20 cellular contexts compared by ENCODE assay signal in genomic region chr4:182465114-182465513, GRCh38.
"Had no signal": no experiment of that assay in that cellular context is flagged by ENCODE, and none has a peak within 500 bp of the region (broad histone marks: within the 10 kb centered on the region; RNA-seq: fewer than 3 reads in every experiment).

No MANE protein-coding gene starts in this region.

- H3K27me3 ChIP-seq: colonic mucosa, esophagus muscularis mucosa, foreskin keratinocyte, gastroesophageal sphincter, heart left ventricle, left lung had no signal

- H3K9me3 ChIP-seq: colonic mucosa, esophagus muscularis mucosa, gastroesophageal sphincter, heart left ventricle, left lung, lower lobe of right lung, mucosa of descending colon had no signal

- H3K4me1 ChIP-seq: colonic mucosa, esophagus muscularis mucosa, foreskin keratinocyte, gastroesophageal sphincter, heart left ventricle, left lung, lower lobe of right lung had no signal

- DNase-seq: colonic mucosa; cortex of kidney; effector CD8-positive, alpha-beta T cell; effector memory CD8-positive, alpha-beta T cell; foreskin keratinocyte; heart left ventricle; hippocampal formation; left cardiac atrium; left lung; left ventricle myocardium superior; lower lobe of right lung; mesenchymal stem cell; mucosa of descending colon; naive B cell; naive thymus-derived CD8-positive, alpha-beta T cell had no signal

- FAIRE-seq: endothelial cell of umbilical vein, islet of Langerhans, keratinocyte had no signal

- H3K36me3 ChIP-seq: colonic mucosa, esophagus muscularis mucosa, gastroesophageal sphincter, heart left ventricle, left lung, lower lobe of right lung had no signal

- H3K27ac ChIP-seq: colonic mucosa, esophagus muscularis mucosa, foreskin keratinocyte, gastroesophageal sphincter, heart left ventricle, left lung, lower lobe of right lung had no signal

- ATAC-seq: effector memory CD8-positive, alpha-beta T cell; foreskin keratinocyte; gastroesophageal sphincter; heart left ventricle; left cardiac atrium; left lung; left ventricle myocardium superior; lower lobe of right lung; mucosa of descending colon; naive thymus-derived CD8-positive, alpha-beta T cell had no signal

- H3K4me3 ChIP-seq: colonic mucosa, esophagus muscularis mucosa, gastroesophageal sphincter, heart left ventricle, left lung, lower lobe of right lung, mucosa of descending colon had no signal
